ENCODE assay signal across 12 cellular contexts in the genomic region with DNA sequence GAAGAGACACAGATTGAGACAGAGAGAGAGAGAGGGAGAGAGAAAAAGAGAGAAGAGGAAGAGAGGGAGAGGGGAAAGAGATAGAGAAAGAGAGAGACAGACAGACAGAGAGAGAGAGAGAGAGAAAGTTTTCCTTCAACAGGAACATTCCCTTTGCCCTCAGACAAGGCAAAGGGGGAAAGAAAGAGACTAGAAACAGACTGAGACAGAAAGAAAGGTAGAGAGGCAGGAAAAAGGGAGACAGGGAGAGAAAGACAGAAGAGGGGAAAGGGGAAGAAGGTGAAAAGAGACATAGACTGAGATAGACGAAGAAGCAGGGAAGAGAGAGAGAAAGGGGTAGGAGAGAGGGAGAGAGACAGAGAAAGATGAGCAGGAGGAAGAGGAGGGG. TPM values are rescaled to one million over a fixed set of nuclear protein-coding genes. Genes with fewer than 3 reads are reported as not detected.
DNase-seq lines count a peak whose midpoint lies in the region; ATAC-seq and TF ChIP-seq lines count a peak whose summit lies in the region.
"Had no signal": no experiment of that assay in that cellular context is flagged by ENCODE, and none has a peak within 500 bp of the region (broad histone marks: within the 10 kb centered on the region; RNA-seq: fewer than 3 reads in every experiment).

No MANE protein-coding gene starts in this region.

- H3K4me1 ChIP-seq in HEK293 (ENCODE audit: control insufficient read depth, insufficient read depth, low read length): no peaks in the 10 kb centered on the region
- H3K4me1 ChIP-seq in tibial artery: no peaks in the 10 kb centered on the region

- peaks cover 2% of the 10 kb centered on the region for H3K36me3 Mint-ChIP-seq in activated naive CD4-positive, alpha-beta T cell treated with anti-CD3 and anti-CD28 coated beads, Interleukin-2, amount 10 ng/mL, durations not matched to agents 7 days and 5 days
- peaks cover 0 to 6% of the 10 kb centered on the region in 2 donors for H3K36me3 Mint-ChIP-seq in activated naive CD4-positive, alpha-beta T cell treated with anti-CD3 and anti-CD28 coated beads, Interleukin-2, amount 50 U/mL, for 72 hours
- H3K36me3 Mint-ChIP-seq in central memory CD8-positive, alpha-beta T cell (ENCODE audit: insufficient read depth): peaks cover 2% of the 10 kb centered on the region
- peaks cover 29% of the 10 kb centered on the region for H3K36me3 Mint-ChIP-seq in stimulated activated memory B cell treated with anti-CD40 and anti-IgM and Interleukin-4, amounts not matched to agents 10 μg/mL and 1 μg/mL and 100 μg/mL, for 72 hours

- H3K9me3 Mint-ChIP-seq in activated naive CD4-positive, alpha-beta T cell treated with anti-CD3 and anti-CD28 coated beads, Interleukin-2, amount 10 ng/mL, durations not matched to agents 7 days and 5 days: peaks cover 7% of the 10 kb centered on the region
- peaks cover 4 to 16% of the 10 kb centered on the region in 2 donors for H3K9me3 Mint-ChIP-seq in activated naive CD4-positive, alpha-beta T cell treated with anti-CD3 and anti-CD28 coated beads, Interleukin-2, amount 50 U/mL, for 72 hours
- H3K9me3 Mint-ChIP-seq in central memory CD8-positive, alpha-beta T cell: peaks cover 6% of the 10 kb centered on the region
- no peaks in the 10 kb centered on the region for H3K9me3 Mint-ChIP-seq in stimulated activated memory B cell treated with anti-CD40 and anti-IgM and Interleukin-4, amounts not matched to agents 10 μg/mL and 1 μg/mL and 100 μg/mL, for 72 hours

- H3K4me1 Mint-ChIP-seq in activated naive CD4-positive, alpha-beta T cell treated with anti-CD3 and anti-CD28 coated beads, Interleukin-2, amount 10 ng/mL, durations not matched to agents 7 days and 5 days: peaks cover 49% of the 10 kb centered on the region
- H3K4me1 Mint-ChIP-seq in central memory CD8-positive, alpha-beta T cell: peaks cover 22% of the 10 kb centered on the region
- peaks cover 73% of the 10 kb centered on the region for H3K4me1 Mint-ChIP-seq in stimulated activated memory B cell treated with anti-CD40 and anti-IgM and Interleukin-4, amounts not matched to agents 10 μg/mL and 1 μg/mL and 100 μg/mL, for 72 hours

- intact Hi-C loops in tibial artery (cut with DNase I; ENCODE audit: low total_unique reads): no loop called here

- H3K4me3 Mint-ChIP-seq in activated naive CD4-positive, alpha-beta T cell treated with anti-CD3 and anti-CD28 coated beads, Interleukin-2, amount 10 ng/mL, durations not matched to agents 7 days and 5 days: no peak overlapping the region
- H3K4me3 Mint-ChIP-seq in central memory CD8-positive, alpha-beta T cell: peak overlapping the region; percentile 6
- peak overlapping the region; percentile 87 for H3K4me3 Mint-ChIP-seq in stimulated activated memory B cell treated with anti-CD40 and anti-IgM and Interleukin-4, amounts not matched to agents 10 μg/mL and 1 μg/mL and 100 μg/mL, for 72 hours
- H3K4me3 Mint-ChIP-seq: CD4-positive, alpha-beta T cell had no signal

- ATAC-seq in activated naive CD4-positive, alpha-beta T cell treated with anti-CD3 and anti-CD28 coated beads, Interleukin-2, amount 50 U/mL, for 72 hours: no peak
- no peak for ATAC-seq in central memory CD8-positive, alpha-beta T cell (replicated peaks; ENCODE audit: extremely low read depth, poor library complexity, severe bottlenecking)
- ATAC-seq in stimulated activated memory B cell treated with anti-CD40 and anti-IgM and Interleukin-4, amounts not matched to agents 10 μg/mL and 1 μg/mL and 100 μg/mL, for 72 hours: no peak

- H3K27me3 Mint-ChIP-seq in activated naive CD4-positive, alpha-beta T cell treated with anti-CD3 and anti-CD28 coated beads, Interleukin-2, amount 10 ng/mL, durations not matched to agents 7 days and 5 days: peaks cover 36% of the 10 kb centered on the region
- H3K27me3 Mint-ChIP-seq in central memory CD8-positive, alpha-beta T cell: peaks cover 81% of the 10 kb centered on the region
- H3K27me3 Mint-ChIP-seq in stimulated activated memory B cell treated with anti-CD40 and anti-IgM and Interleukin-4, amounts not matched to agents 10 μg/mL and 1 μg/mL and 100 μg/mL, for 72 hours: no peaks in the 10 kb centered on the region

- H3K27ac ChIP-seq in HEK293 (ENCODE audit: extremely low read depth, low read depth, low read length) (no peak overlapping the region), tibial artery (no peak overlapping the region)
- H3K27ac ChIP-seq: HL-60 had no signal

- DNase-seq in activated naive CD4-positive, alpha-beta T cell treated with anti-CD3 and anti-CD28 coated beads, Interleukin-2, amount 10 ng/mL, durations not matched to agents 7 days and 5 days: no peak
- no peak for DNase-seq in activated naive CD4-positive, alpha-beta T cell treated with anti-CD3 and anti-CD28 coated beads, Interleukin-2, amount 50 U/mL, for 72 hours (ENCODE audit: low spot score in 2 of 2)
- DNase-seq in central memory CD8-positive, alpha-beta T cell (ENCODE audit: low spot score in 2 of 2): no peak
- DNase-seq in occipital lobe (lab: John Stamatoyannopoulos, UW): no peak
- DNase-seq in NOMO-1 treated with DMSO at 0.1 percent for 48 hours (lab: John Stamatoyannopoulos, UW; ENCODE audit: unreplicated experiment): no peak
- DNase-seq in tibial artery: no peak
- DNase-seq: DMS79 treated with DMSO at 0.1 percent for 48 hours had no signal

- peaks cover 0 to 19% of the 10 kb centered on the region in 2 donors for H3K27me3 ChIP-seq in tibial artery

- H3K9me3 ChIP-seq in HEK293 (ENCODE audit: control insufficient read depth, insufficient read depth, low read depth, low read length): no peaks in the 10 kb centered on the region
- no peaks in the 10 kb centered on the region for H3K9me3 ChIP-seq in tibial artery

- TF ChIP-seq CTCF in HEK293 (tag by site-specific recombination; IDR thresholded peaks at IDR 0.05) (no peak), tibial artery (IDR thresholded peaks at IDR 0.05) (no peak)

- H3K36me3 ChIP-seq in HEK293 (ENCODE audit: control insufficient read depth in 2 of 2, insufficient read depth in 1 of 2, low read length in 2 of 2) (no peaks in the 10 kb centered on the region), tibial artery (no peaks in the 10 kb centered on the region)

- peak overlapping the region; percentile 29 for H3K27ac Mint-ChIP-seq in activated naive CD4-positive, alpha-beta T cell treated with anti-CD3 and anti-CD28 coated beads, Interleukin-2, amount 10 ng/mL, durations not matched to agents 7 days and 5 days
- no peak overlapping the region for H3K27ac Mint-ChIP-seq in activated naive CD4-positive, alpha-beta T cell treated with anti-CD3 and anti-CD28 coated beads, Interleukin-2, amount 50 U/mL, for 72 hours
- no peak overlapping the region for H3K27ac Mint-ChIP-seq in central memory CD8-positive, alpha-beta T cell (ENCODE audit: low read depth)
- H3K27ac Mint-ChIP-seq in stimulated activated memory B cell treated with anti-CD40 and anti-IgM and Interleukin-4, amounts not matched to agents 10 μg/mL and 1 μg/mL and 100 μg/mL, for 72 hours: peak overlapping the region; percentile 87
- H3K27ac Mint-ChIP-seq: CD4-positive, alpha-beta T cell had no signal

- no peak overlapping the region for H3K4me3 ChIP-seq in HEK293 (ENCODE audit: low read depth, low read length)
- H3K4me3 ChIP-seq in tibial artery: no peak overlapping the region

- CTCF ChIA-PET in activated naive CD4-positive, alpha-beta T cell treated with anti-CD3 and anti-CD28 coated beads, Interleukin-2, amount 10 ng/mL, durations not matched to agents 7 days and 5 days (lab: Charles Lee): no interaction called here
- CTCF ChIA-PET in HEK293 (lab: Yijun Ruan, JAX): interaction anchor here (1.0 kb wide), 1 partner anchor 56 kb away, joined by 4 read pairs; no protein-coding TSS in a partner anchor

- POLR2A ChIA-PET in HEK293 (lab: Yijun Ruan, JAX): no interaction called here

TF ChIP-seq in HEK293, 187 proteins besides CTCF, POLR2A, EP300 and RAD21:
- no peak for TF ChIP-seq ZNF132 (tag by site-specific recombination; IDR thresholded peaks at IDR 0.05; ENCODE audit: borderline replicate concordance)
- peak; percentile 42; the same call in 1 of the 2 replicates for TF ChIP-seq PRDM1 (tag by site-specific recombination; IDR thresholded peaks at IDR 0.05)

RNA-seq across cellular contexts. Expression of gene ZNF175, which starts 18.5 kb away (rescaled TPM):
- 10 to 100 TPM; 11.3 to 14.2 TPM for total RNA-seq in activated naive CD4-positive, alpha-beta T cell treated with anti-CD3 and anti-CD28 coated beads, Interleukin-2, amount 50 U/mL, for 72 hours
- 8.7 TPM for total RNA-seq in occipital lobe

RNA-seq across cellular contexts. Expression of gene SIGLEC6, which starts 21.1 kb away (rescaled TPM):
- not detected for total RNA-seq in activated naive CD4-positive, alpha-beta T cell treated with anti-CD3 and anti-CD28 coated beads, Interleukin-2, amount 50 U/mL, for 72 hours
- total RNA-seq in occipital lobe: not detected
- total RNA-seq: H1 had no signal

RNA-seq across cellular contexts. Expression of gene SIGLEC12, which starts 51.0 kb away (rescaled TPM):
- 1 to 10 TPM in 1 of 2 donors, not detected in 1; 1.4 TPM for total RNA-seq in activated naive CD4-positive, alpha-beta T cell treated with anti-CD3 and anti-CD28 coated beads, Interleukin-2, amount 50 U/mL, for 72 hours
- not detected for total RNA-seq in occipital lobe
- total RNA-seq: CD4-positive, alpha-beta T cell; H1 had no signal

Comparison
In these comparisons a context has a peak if more than half of its experiments do, and no peak if none do; other contexts are left out.
1. H3K27ac Mint-ChIP-seq: peak in activated naive CD4-positive, alpha-beta T cell treated with anti-CD3 and anti-CD28 coated beads, Interleukin-2, amount 10 ng/mL, durations not matched to agents 7 days and 5 days (single experiment) and stimulated activated memory B cell treated with anti-CD40 and anti-IgM and Interleukin-4, amounts not matched to agents 10 μg/mL and 1 μg/mL and 100 μg/mL, for 72 hours (single experiment); none in activated naive CD4-positive, alpha-beta T cell treated with anti-CD3 and anti-CD28 coated beads, Interleukin-2, amount 50 U/mL, for 72 hours (0 of 2) and central memory CD8-positive, alpha-beta T cell (single experiment).